ENCODE assay signal across 1 cellular context in genomic region chr4:122903766-122904165, GRCh38.
TF ChIP-seq lines count a peak whose summit lies in the region.

No MANE protein-coding gene starts in this region.

TF ChIP-seq in GM23338, 12 proteins besides CTCF, POLR2A, EP300 and RAD21 (continued from another document):
- no peak for TF ChIP-seq REST (IDR thresholded peaks at IDR 0.05; ENCODE audit: unreplicated experiment)
- TF ChIP-seq EZH2 (IDR thresholded peaks at IDR 0.05; ENCODE audit: low read depth, unreplicated experiment): no peak
- TF ChIP-seq, protein P1, sequence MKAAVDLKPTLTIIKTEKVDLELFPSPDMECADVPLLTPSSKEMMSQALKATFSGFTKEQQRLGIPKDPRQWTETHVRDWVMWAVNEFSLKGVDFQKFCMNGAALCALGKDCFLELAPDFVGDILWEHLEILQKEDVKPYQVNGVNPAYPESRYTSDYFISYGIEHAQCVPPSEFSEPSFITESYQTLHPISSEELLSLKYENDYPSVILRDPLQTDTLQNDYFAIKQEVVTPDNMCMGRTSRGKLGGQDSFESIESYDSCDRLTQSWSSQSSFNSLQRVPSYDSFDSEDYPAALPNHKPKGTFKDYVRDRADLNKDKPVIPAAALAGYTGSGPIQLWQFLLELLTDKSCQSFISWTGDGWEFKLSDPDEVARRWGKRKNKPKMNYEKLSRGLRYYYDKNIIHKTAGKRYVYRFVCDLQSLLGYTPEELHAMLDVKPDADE (IDR thresholded peaks at IDR 0.05): no peak
- no peak for TF ChIP-seq STAT1 (IDR thresholded peaks at IDR 0.05; ENCODE audit: unreplicated experiment)
- TF ChIP-seq JUNB (IDR thresholded peaks at IDR 0.05; ENCODE audit: unreplicated experiment): no peak
